8 cellular contexts compared by ENCODE assay signal in genomic region chr20:3172126-3172932, GRCh38. TPM values are rescaled to one million over a fixed set of nuclear protein-coding genes. Genes with fewer than 3 reads are reported as not detected.
DNase-seq lines count a peak whose midpoint lies in the region; ATAC-seq and TF ChIP-seq lines count a peak whose summit lies in the region.
"Had no signal": no experiment of that assay in that cellular context is flagged by ENCODE, and none has a peak within 500 bp of the region (broad histone marks: within the 10 kb centered on the region; RNA-seq: fewer than 3 reads in every experiment).

No MANE protein-coding gene starts in this region.

- H3K4me3 ChIP-seq in HFF-Myc (replicated peaks; ENCODE audit: low read depth, low read length) = peak overlapping the region; percentile 56
- peak overlapping the region; percentile 85 for H3K4me3 ChIP-seq in iPS-18a (ENCODE audit: low read length)

- H3K4me3 Mint-ChIP-seq in activated T-helper 1 cell treated with anti-CD3 and anti-CD28 coated beads, Interleukin-12 subunit alpha, Interleukin-12 subunit beta, Interleukin-2, Interleukin-4 antibody, amounts not matched to agents 30 ng/mL and 10 ng/mL and 1 ng/mL, durations not matched to agents 14 hours and 24 hours and 36 hours = peak overlapping the region; percentile 84
- H3K4me3 Mint-ChIP-seq in stimulated activated naive CD8-positive, alpha-beta T cell treated with anti-CD3 and anti-CD28 coated beads, Interleukin-15, amount 100 ng/mL, for 72 hours = peak overlapping the region; percentile 78

- H3K27me3 ChIP-seq in iPS-18a (ENCODE audit: control insufficient read depth, insufficient read depth, low read length) = peaks cover 9% of the 10 kb centered on the region

- peaks cover 52% of the 10 kb centered on the region for H3K27me3 Mint-ChIP-seq in activated T-helper 1 cell treated with anti-CD3 and anti-CD28 coated beads, Interleukin-12 subunit alpha, Interleukin-12 subunit beta, Interleukin-2, Interleukin-4 antibody, amounts not matched to agents 30 ng/mL and 10 ng/mL and 1 ng/mL, durations not matched to agents 14 hours and 24 hours and 36 hours (ENCODE audit: insufficient read depth)
- peaks cover 63% of the 10 kb centered on the region for H3K27me3 Mint-ChIP-seq in stimulated activated naive CD8-positive, alpha-beta T cell treated with anti-CD3 and anti-CD28 coated beads, Interleukin-15, amount 100 ng/mL, for 72 hours

- DNase-seq in HFF-Myc (ENCODE audit: extremely low read depth, low read depth) = no peak
- DNase-seq in activated T-helper 1 cell treated with anti-CD3 and anti-CD28 coated beads, Interleukin-12 subunit alpha, Interleukin-12 subunit beta, Interleukin-2, Interleukin-4 antibody, amounts not matched to agents 30 ng/mL and 10 ng/mL and 1 ng/mL, durations not matched to agents 14 hours and 24 hours and 36 hours (ENCODE audit: low spot score) = no peak
- no peak for DNase-seq in stimulated activated naive CD8-positive, alpha-beta T cell treated with anti-CD3 and anti-CD28 coated beads, Interleukin-15, amount 100 ng/mL, for 72 hours
- DNase-seq in A172 (ENCODE audit: low spot score) = no peak
- DNase-seq in activated gamma-delta T cell treated with Interleukin-2 at 50 U/mL for 16 hours = no peak
- DNase-seq: foreskin keratinocyte had no signal

- no peak overlapping the region for H3K27ac Mint-ChIP-seq in activated T-helper 1 cell treated with anti-CD3 and anti-CD28 coated beads, Interleukin-12 subunit alpha, Interleukin-12 subunit beta, Interleukin-2, Interleukin-4 antibody, amounts not matched to agents 30 ng/mL and 10 ng/mL and 1 ng/mL, durations not matched to agents 14 hours and 24 hours and 36 hours
- peak overlapping the region; percentile 54 to 83 for H3K27ac Mint-ChIP-seq in stimulated activated naive CD8-positive, alpha-beta T cell treated with anti-CD3 and anti-CD28 coated beads, Interleukin-15, amount 100 ng/mL, for 72 hours

- H3K27ac ChIP-seq in iPS-18a (ENCODE audit: low read length) = no peak overlapping the region

- peaks cover 12% of the 10 kb centered on the region for H3K4me1 Mint-ChIP-seq in activated T-helper 1 cell treated with anti-CD3 and anti-CD28 coated beads, Interleukin-12 subunit alpha, Interleukin-12 subunit beta, Interleukin-2, Interleukin-4 antibody, amounts not matched to agents 30 ng/mL and 10 ng/mL and 1 ng/mL, durations not matched to agents 14 hours and 24 hours and 36 hours (ENCODE audit: low read depth)
- H3K4me1 Mint-ChIP-seq in stimulated activated naive CD8-positive, alpha-beta T cell treated with anti-CD3 and anti-CD28 coated beads, Interleukin-15, amount 100 ng/mL, for 72 hours = peaks cover 39% of the 10 kb centered on the region

- no peaks in the 10 kb centered on the region for H3K9me3 ChIP-seq in iPS-18a (ENCODE audit: control insufficient read depth, low read depth, low read length)

- no peak overlapping the region for H3K9ac ChIP-seq in iPS-18a (ENCODE audit: low read length)

- peaks cover 20% of the 10 kb centered on the region for H3K4me1 ChIP-seq in iPS-18a (ENCODE audit: control insufficient read depth, low read depth, low read length)

- ATAC-seq in stimulated activated naive CD8-positive, alpha-beta T cell treated with anti-CD3 and anti-CD28 coated beads, Interleukin-15, amount 100 ng/mL, for 72 hours = no peak
- no peak for ATAC-seq in HG02610 (IDR thresholded peaks at IDR 0.05; ENCODE audit: unreplicated experiment)

- intact Hi-C loops in activated T-helper 1 cell treated with anti-CD3 and anti-CD28 coated beads, Interleukin-12 subunit alpha, Interleukin-12 subunit beta, Interleukin-2, Interleukin-4 antibody, amounts not matched to agents 30 ng/mL and 10 ng/mL and 1 ng/mL, durations not matched to agents 14 hours and 24 hours and 36 hours (cut with micrococcal nuclease) = no loop called here

- no peaks in the 10 kb centered on the region for H3K9me3 Mint-ChIP-seq in activated T-helper 1 cell treated with anti-CD3 and anti-CD28 coated beads, Interleukin-12 subunit alpha, Interleukin-12 subunit beta, Interleukin-2, Interleukin-4 antibody, amounts not matched to agents 30 ng/mL and 10 ng/mL and 1 ng/mL, durations not matched to agents 14 hours and 24 hours and 36 hours
- H3K9me3 Mint-ChIP-seq in stimulated activated naive CD8-positive, alpha-beta T cell treated with anti-CD3 and anti-CD28 coated beads, Interleukin-15, amount 100 ng/mL, for 72 hours = no peaks in the 10 kb centered on the region

- TF ChIP-seq CTCF in HFF-Myc (IDR thresholded peaks at IDR 0.05; ENCODE audit: low read depth, low read length, missing control alignments) = no peak

- H3K36me3 ChIP-seq in iPS-18a (ENCODE audit: control insufficient read depth, low read depth, low read length) = no peaks in the 10 kb centered on the region

- peaks cover 5% of the 10 kb centered on the region for H3K36me3 Mint-ChIP-seq in activated T-helper 1 cell treated with anti-CD3 and anti-CD28 coated beads, Interleukin-12 subunit alpha, Interleukin-12 subunit beta, Interleukin-2, Interleukin-4 antibody, amounts not matched to agents 30 ng/mL and 10 ng/mL and 1 ng/mL, durations not matched to agents 14 hours and 24 hours and 36 hours (ENCODE audit: low read depth)

RNA-seq across cellular contexts. Expression of gene LZTS3, which starts 1.0 kb away (rescaled TPM):
- total RNA-seq in activated T-helper 1 cell treated with anti-CD3 and anti-CD28 coated beads, Interleukin-12 subunit alpha, Interleukin-12 subunit beta, Interleukin-2, Interleukin-4 antibody, amounts not matched to agents 30 ng/mL and 10 ng/mL and 1 ng/mL, durations not matched to agents 14 hours and 24 hours and 36 hours = 0.54 and 0.78 TPM in 2 replicates
- 2.7 and 5.0 TPM in 2 replicates for total RNA-seq in A172 (2014; rRNA removed; shearing (Covaris generic))

RNA-seq across cellular contexts. Expression of gene FASTKD5, which starts 12.7 kb away (rescaled TPM):
- total RNA-seq in activated T-helper 1 cell treated with anti-CD3 and anti-CD28 coated beads, Interleukin-12 subunit alpha, Interleukin-12 subunit beta, Interleukin-2, Interleukin-4 antibody, amounts not matched to agents 30 ng/mL and 10 ng/mL and 1 ng/mL, durations not matched to agents 14 hours and 24 hours and 36 hours = 25.4 TPM in 2 replicates
- total RNA-seq in A172 (2014; rRNA removed; shearing (Covaris generic)) = 20.9 and 26.0 TPM in 2 replicates

RNA-seq across cellular contexts. Expression of gene UBOX5, which starts 12.7 kb away (rescaled TPM):
- total RNA-seq in activated T-helper 1 cell treated with anti-CD3 and anti-CD28 coated beads, Interleukin-12 subunit alpha, Interleukin-12 subunit beta, Interleukin-2, Interleukin-4 antibody, amounts not matched to agents 30 ng/mL and 10 ng/mL and 1 ng/mL, durations not matched to agents 14 hours and 24 hours and 36 hours = 5.9 and 7.7 TPM in 2 replicates
- total RNA-seq in A172 (2014; rRNA removed; shearing (Covaris generic)) = 4.3 and 4.6 TPM in 2 replicates

RNA-seq across cellular contexts. Expression of gene DDRGK1, which starts 32.2 kb away (rescaled TPM):
- total RNA-seq in activated T-helper 1 cell treated with anti-CD3 and anti-CD28 coated beads, Interleukin-12 subunit alpha, Interleukin-12 subunit beta, Interleukin-2, Interleukin-4 antibody, amounts not matched to agents 30 ng/mL and 10 ng/mL and 1 ng/mL, durations not matched to agents 14 hours and 24 hours and 36 hours = 67.5 and 72.3 TPM in 2 replicates
- 70.0 and 76.8 TPM in 2 replicates for total RNA-seq in A172 (2014; rRNA removed; shearing (Covaris generic))

RNA-seq across cellular contexts. Expression of gene ITPA, which starts 37.0 kb away (rescaled TPM):
- total RNA-seq in activated T-helper 1 cell treated with anti-CD3 and anti-CD28 coated beads, Interleukin-12 subunit alpha, Interleukin-12 subunit beta, Interleukin-2, Interleukin-4 antibody, amounts not matched to agents 30 ng/mL and 10 ng/mL and 1 ng/mL, durations not matched to agents 14 hours and 24 hours and 36 hours = 93.3 and 96.0 TPM in 2 replicates
- total RNA-seq in A172 (2014; rRNA removed; shearing (Covaris generic)) = 85.8 and 92.7 TPM in 2 replicates
